ENCODE assay signal across 8 cellular contexts in genomic region chr1:173824315-173825081, GRCh38. TPM values are rescaled to one million over a fixed set of nuclear protein-coding genes. Genes with fewer than 3 reads are reported as not detected.
DNase-seq lines count a peak whose midpoint lies in the region; ATAC-seq and FAIRE-seq lines count a peak whose summit lies in the region.

Gene CENPL (minus strand): TSS chr1:173824883. CDS start chr1:173811299, 13,584 bp downstream.
Gene DARS2 (plus strand): TSS chr1:173824673. CDS start chr1:173825230, 557 bp downstream.

- H3K9me3 ChIP-seq in KOPT-K1 (ENCODE audit: insufficient read depth, low read length, poor library complexity, severe bottlenecking) (no peaks in the 10 kb centered on the region), muscle layer of duodenum (ENCODE audit: control insufficient read depth in 1 of 2, low read length in 2 of 2) (no peaks in the 10 kb centered on the region)

- H3K36me3 Mint-ChIP-seq in activated T-cell treated with anti-CD3 and anti-CD28 coated beads, Interleukin-2, amount 50 U/mL, for 72 hours (ENCODE audit: insufficient read depth in 2 of 2): peaks cover 20 to 24% of the 10 kb centered on the region in 2 donors

- ATAC-seq in GM21786 (IDR thresholded peaks at IDR 0.05; ENCODE audit: unreplicated experiment) (peak; percentile 91), esophagus mucosa (peak; percentile 97)
- peak; percentile 87 for ATAC-seq in activated T-cell treated with anti-CD3 and anti-CD28 coated beads, Interleukin-2, amount 50 U/mL, for 72 hours (replicated peaks in 1 of 2)

- H3K4me1 Mint-ChIP-seq in activated T-cell treated with anti-CD3 and anti-CD28 coated beads, Interleukin-2, amount 50 U/mL, for 72 hours (ENCODE audit: low read depth): peaks cover 68% of the 10 kb centered on the region

- H3K27ac Mint-ChIP-seq in activated T-cell treated with anti-CD3 and anti-CD28 coated beads, Interleukin-2, amount 50 U/mL, for 72 hours: peak within 1 kb of the TSS; percentile 98

- H3K27me3 Mint-ChIP-seq in activated T-cell treated with anti-CD3 and anti-CD28 coated beads, Interleukin-2, amount 50 U/mL, for 72 hours (ENCODE audit: low read depth): no peaks in the 10 kb centered on the region

- H3K4me1 ChIP-seq in muscle layer of duodenum (ENCODE audit: control insufficient read depth in 1 of 2, insufficient read depth in 2 of 2, low read length in 2 of 2): peaks cover 9 to 11% of the 10 kb centered on the region in 2 donors

- H3K36me3 ChIP-seq in KOPT-K1 (ENCODE audit: insufficient read depth, low read length): peaks cover 33% of the 10 kb centered on the region
- peaks cover 0 to 9% of the 10 kb centered on the region in 2 donors for H3K36me3 ChIP-seq in muscle layer of duodenum (ENCODE audit: control insufficient read depth in 1 of 2, insufficient read depth in 2 of 2, low read length in 2 of 2)

- H3K27me3 ChIP-seq in muscle layer of duodenum (ENCODE audit: low read depth, low read length): no peaks in the 10 kb centered on the region

- peak; percentile 83 for FAIRE-seq in RCC 7860 (lab: Jason Lieb, UNC)

- DNase-seq in DMS79 (lab: John Stamatoyannopoulos, UW) (peak; percentile 98), RCC 7860 (ENCODE audit: low spot score) (peak; percentile 89)
- DNase-seq in activated T-cell treated with anti-CD3 and anti-CD28 coated beads, Interleukin-2, amount 50 U/mL, for 72 hours: peak; percentile 87 to 91
- peak; percentile 82 to 90 for DNase-seq in stimulated activated CD8-positive, alpha-beta memory T cell treated with anti-CD3 and anti-CD28 coated beads, Interleukin-7, amount 100 ng/mL, for 4 hours (ENCODE audit: low read depth in 2 of 2)

- no peaks in the 10 kb centered on the region for H3K9me3 Mint-ChIP-seq in activated T-cell treated with anti-CD3 and anti-CD28 coated beads, Interleukin-2, amount 50 U/mL, for 72 hours

- H3K4me3 ChIP-seq in muscle layer of duodenum (ENCODE audit: low read depth in 1 of 2, low read length in 2 of 2): peak within 1 kb of the TSS; percentile 84 to 96

- H3K4me3 Mint-ChIP-seq in activated T-cell treated with anti-CD3 and anti-CD28 coated beads, Interleukin-2, amount 50 U/mL, for 72 hours: peak within 1 kb of the TSS; percentile 89 to 95

- H3K27ac ChIP-seq in KOPT-K1 (ENCODE audit: low read depth, low read length, poor library complexity, severe bottlenecking) (peak within 1 kb of the TSS; percentile 93), muscle layer of duodenum (ENCODE audit: low read length) (peak within 1 kb of the TSS; percentile 90)

RNA-seq across cellular contexts. Expression of gene CENPL, which starts in this region (rescaled TPM):
- 10 to 100 TPM; 36.2 to 38.3 TPM for total RNA-seq in activated T-cell treated with anti-CD3 and anti-CD28 coated beads, Interleukin-2, amount 50 U/mL, for 72 hours
- total RNA-seq in esophagus mucosa: 7.2 TPM

RNA-seq across cellular contexts. Expression of gene DARS2, which starts in this region (rescaled TPM):
- 10 to 100 TPM; 16.3 to 22.2 TPM for total RNA-seq in activated T-cell treated with anti-CD3 and anti-CD28 coated beads, Interleukin-2, amount 50 U/mL, for 72 hours
- 13.5 TPM for total RNA-seq in esophagus mucosa

Comparison
In these comparisons a context has a peak if more than half of its experiments do, and no peak if none do; other contexts are left out.
1. Peak in every context shown above with its lines: DNase-seq, ATAC-seq, H3K4me3 ChIP-seq and H3K27ac ChIP-seq.